In the genomic region with DNA sequence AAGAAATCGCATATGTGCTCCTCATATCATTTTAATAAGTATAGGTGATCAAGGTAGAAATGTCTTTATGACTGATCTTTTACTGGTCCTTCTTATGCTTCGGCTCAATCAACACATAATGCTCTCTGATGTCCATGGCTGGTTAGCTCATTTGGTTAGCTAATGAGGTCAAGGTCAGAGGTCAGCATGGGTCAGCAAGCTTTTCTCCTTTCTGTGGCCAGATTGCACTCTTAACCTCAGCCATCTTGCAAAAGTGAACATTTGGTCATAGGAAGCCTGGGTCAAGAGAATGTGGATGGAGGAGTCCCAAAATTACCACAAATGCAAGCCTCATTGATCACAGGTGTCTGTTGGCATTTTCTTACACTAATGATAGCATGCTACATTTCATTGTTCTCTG, we compare ENCODE assay signal across 18 cellular contexts.
"Had no signal": no experiment of that assay in that cellular context is flagged by ENCODE, and none has a peak within 500 bp of the region (broad histone marks: within the 10 kb centered on the region; RNA-seq: fewer than 3 reads in every experiment).

No MANE protein-coding gene starts in this region.

- H3K4me1 ChIP-seq: uterus had no signal

- H3K4me3 ChIP-seq: coronary artery, esophagus squamous epithelium, tibial nerve, uterus had no signal

- H3K36me3 ChIP-seq: esophagus squamous epithelium, tibial nerve, uterus had no signal

- H3K9me3 ChIP-seq: esophagus squamous epithelium, tibial nerve, uterus had no signal

- H3K27ac ChIP-seq: coronary artery, esophagus squamous epithelium, tibial nerve, uterus had no signal

- H3K27me3 ChIP-seq: tibial nerve, uterus had no signal

- DNase-seq: activated B cell treated with CpG ODN at 0.5 μM for 24 hours; activated CD4-positive, alpha-beta T cell treated with anti-CD3 and anti-CD28 coated beads, Interleukin-2, amount 10 ng/mL, durations not matched to agents 24 days and 14 days; activated CD8-positive, alpha-beta memory T cell treated with anti-CD3 and anti-CD28 coated beads, Interleukin-2, amount 50 U/mL, for 4 hours; activated CD8-positive, alpha-beta T cell treated with anti-CD3 and anti-CD28 coated beads, Interleukin-2, amount 10 ng/mL, durations not matched to agents 7 days and 5 days; activated gamma-delta T cell; activated T-cell treated with anti-CD3 and anti-CD28 coated beads, Interleukin-2, amount 50 U/mL, for 48 hours; amniotic stem cell; effector CD4-positive, alpha-beta T cell; esophagus squamous epithelium; hypothalamus; left ventricle myocardium superior; mesenchymal stem cell; naive thymus-derived CD8-positive, alpha-beta T cell; stimulated activated CD4-positive, alpha-beta T cell treated with anti-CD3 and anti-CD28 coated beads, Interleukin-2, amount 100 ng/mL, for 24 hours; T-helper 17 cell; uterus had no signal
